ENCODE assay signal across 1 cellular context in genomic region chr11:128552783-128553661, GRCh38.
A peak's percentile ranks its signal among the peaks of the same experiment; 100 is the strongest.
TF ChIP-seq lines count a peak whose summit lies in the region.

No MANE protein-coding gene starts in this region.

TF ChIP-seq in K562, 482 proteins besides CTCF, POLR2A, EP300 and RAD21 (continued from another document):
- TF ChIP-seq THRB (CRISPR knock-in tag; conservative IDR thresholded peaks at IDR 0.05) (0 out of 2 replicates have a peak, but pooled peaks have one; percentile 39), DIDO1 (tag; IDR thresholded peaks at IDR 0.05; ENCODE audit: low read depth) (no peak), OTX1 (CRISPR knock-in tag; IDR thresholded peaks at IDR 0.05) (0 out of 2 replicates have a peak, but pooled peaks have one; percentile 31), SMC3 (conservative IDR thresholded peaks at IDR 0.05; ENCODE audit: insufficient read depth, low read depth, low read length) (no peak), THRAP3 (IDR thresholded peaks at IDR 0.05; ENCODE audit: borderline replicate concordance) (no peak), HIVEP1 (CRISPR knock-in tag; IDR thresholded peaks at IDR 0.05) (0 out of 2 replicates have a peak, but pooled peaks have one; percentile 52), ZNF311 (CRISPR knock-in tag; IDR thresholded peaks at IDR 0.05) (peak; percentile 43), SRSF3 (IDR thresholded peaks at IDR 0.05; ENCODE audit: insufficient read depth, low read length) (no peak), DMBX1 (CRISPR knock-in tag; IDR thresholded peaks at IDR 0.05; ENCODE audit: borderline replicate concordance) (no peak), PHTF2 (CRISPR knock-in tag; IDR thresholded peaks at IDR 0.05) (no peak), HMG20A (CRISPR knock-in tag; conservative IDR thresholded peaks at IDR 0.05) (no peak), ZBTB33 (CRISPR knock-in tag; IDR thresholded peaks at IDR 0.05) (no peak), CAMTA2 (CRISPR knock-in tag; conservative IDR thresholded peaks at IDR 0.05) (no peak), ZNF444 (CRISPR knock-in tag; IDR thresholded peaks at IDR 0.05) (no peak), SETDB1 (IDR thresholded peaks at IDR 0.05; ENCODE audit: low read length) (no peak), TRIM24 (IDR thresholded peaks at IDR 0.05) (no peak), RBM34 (IDR thresholded peaks at IDR 0.05; ENCODE audit: borderline replicate concordance, insufficient read depth, low read length) (no peak)
- TF ChIP-seq, protein P1, sequence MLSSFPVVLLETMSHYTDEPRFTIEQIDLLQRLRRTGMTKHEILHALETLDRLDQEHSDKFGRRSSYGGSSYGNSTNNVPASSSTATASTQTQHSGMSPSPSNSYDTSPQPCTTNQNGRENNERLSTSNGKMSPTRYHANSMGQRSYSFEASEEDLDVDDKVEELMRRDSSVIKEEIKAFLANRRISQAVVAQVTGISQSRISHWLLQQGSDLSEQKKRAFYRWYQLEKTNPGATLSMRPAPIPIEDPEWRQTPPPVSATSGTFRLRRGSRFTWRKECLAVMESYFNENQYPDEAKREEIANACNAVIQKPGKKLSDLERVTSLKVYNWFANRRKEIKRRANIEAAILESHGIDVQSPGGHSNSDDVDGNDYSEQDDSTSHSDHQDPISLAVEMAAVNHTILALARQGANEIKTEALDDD (IDR thresholded peaks at IDR 0.05): no peak
